ENCODE assay signal across 8 cellular contexts in the genomic region with DNA sequence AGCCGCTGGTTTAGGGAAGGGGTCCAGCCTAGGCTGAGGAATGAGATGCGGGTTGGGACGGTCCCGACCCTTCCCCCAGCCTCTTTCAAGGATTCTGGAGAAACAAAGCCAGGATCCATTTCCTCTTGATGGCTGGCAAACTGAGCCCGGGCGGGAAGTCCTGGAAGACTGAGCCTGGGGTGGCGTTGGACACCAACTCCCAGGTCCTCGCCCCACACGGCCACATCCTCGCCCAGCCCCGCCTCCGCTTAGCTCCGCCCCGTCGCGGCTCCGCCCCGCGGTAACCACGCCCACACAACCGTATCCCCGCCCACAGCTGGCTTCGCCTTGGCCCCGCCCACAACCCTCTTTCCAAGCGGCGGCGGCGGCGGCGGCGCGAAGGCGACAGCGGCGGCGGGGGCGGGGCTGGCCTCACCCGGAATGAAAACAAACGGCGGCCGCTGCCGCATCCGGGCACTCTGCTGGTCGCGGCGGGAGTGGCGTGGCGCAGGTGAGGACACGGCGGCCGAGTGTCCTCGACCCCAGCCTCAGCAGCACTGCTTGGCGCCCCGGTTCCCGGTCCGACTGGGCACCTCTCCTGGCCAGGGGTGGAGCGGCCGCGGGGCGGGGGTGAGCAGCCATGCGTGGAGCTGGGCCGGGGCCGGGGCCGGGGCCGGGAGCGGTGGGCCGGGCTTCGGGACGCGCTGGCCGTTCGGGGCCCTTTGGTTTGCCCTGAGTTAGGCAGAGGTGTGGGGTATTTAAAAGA. TPM values are rescaled to one million over a fixed set of nuclear protein-coding genes. Genes with fewer than 3 reads are reported as not detected.
DNase-seq lines count a peak whose midpoint lies in the region; ATAC-seq and TF ChIP-seq lines count a peak whose summit lies in the region.

A gene with protein sequence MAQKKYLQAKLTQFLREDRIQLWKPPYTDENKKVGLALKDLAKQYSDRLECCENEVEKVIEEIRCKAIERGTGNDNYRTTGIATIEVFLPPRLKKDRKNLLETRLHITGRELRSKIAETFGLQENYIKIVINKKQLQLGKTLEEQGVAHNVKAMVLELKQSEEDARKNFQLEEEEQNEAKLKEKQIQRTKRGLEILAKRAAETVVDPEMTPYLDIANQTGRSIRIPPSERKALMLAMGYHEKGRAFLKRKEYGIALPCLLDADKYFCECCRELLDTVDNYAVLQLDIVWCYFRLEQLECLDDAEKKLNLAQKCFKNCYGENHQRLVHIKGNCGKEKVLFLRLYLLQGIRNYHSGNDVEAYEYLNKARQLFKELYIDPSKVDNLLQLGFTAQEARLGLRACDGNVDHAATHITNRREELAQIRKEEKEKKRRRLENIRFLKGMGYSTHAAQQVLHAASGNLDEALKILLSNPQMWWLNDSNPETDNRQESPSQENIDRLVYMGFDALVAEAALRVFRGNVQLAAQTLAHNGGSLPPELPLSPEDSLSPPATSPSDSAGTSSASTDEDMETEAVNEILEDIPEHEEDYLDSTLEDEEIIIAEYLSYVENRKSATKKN (plus strand): TSS at position 456 of the 745 bp plus-strand sequence. CDS start 3,538 bp downstream, outside the sequence.

- H3K9ac ChIP-seq in ES-I3 (ENCODE audit: low read depth, low read length), result peak within 1 kb of the TSS; percentile 82

- TF ChIP-seq CTCF in glutamatergic neuron (IDR thresholded peaks at IDR 0.05; ENCODE audit: partially characterized antibody, unreplicated experiment) (no peak), osteocyte (IDR thresholded peaks at IDR 0.05) (no peak), testis (IDR thresholded peaks at IDR 0.05) (no peak)

- H3K9me3 Mint-ChIP-seq in activated naive CD8-positive, alpha-beta T cell treated with anti-CD3 and anti-CD28 coated beads, Interleukin-2, amount 10 ng/mL, durations not matched to agents 7 days and 5 days, result peaks cover 11% of the 10 kb centered on the region
- H3K9me3 Mint-ChIP-seq in glutamatergic neuron (ENCODE audit: unreplicated experiment) (peaks cover 1% of the 10 kb centered on the region), osteocyte (ENCODE audit: unreplicated experiment) (no peaks in the 10 kb centered on the region)

- TF ChIP-seq POLR2A in testis (IDR thresholded peaks at IDR 0.05), result no peak

- peak within 1 kb of the TSS; percentile 87 to 96 for H3K4me3 ChIP-seq in testis

- WGBS in testis, 2 donors, result 2 to 4% methylated on average over 27 to 58 of the region's 72 CpGs

- intact Hi-C loops in testis (cut with DNase I; ENCODE audit: low total_unique reads), result no loop called here

- H3K4me1 ChIP-seq in ES-I3 (ENCODE audit: insufficient read depth, low read length) (no peaks in the 10 kb centered on the region), testis (peaks cover 9% of the 10 kb centered on the region)

- H3K4me1 Mint-ChIP-seq in activated naive CD8-positive, alpha-beta T cell treated with anti-CD3 and anti-CD28 coated beads, Interleukin-2, amount 10 ng/mL, durations not matched to agents 7 days and 5 days, result peaks cover 20% of the 10 kb centered on the region
- no peaks in the 10 kb centered on the region for H3K4me1 Mint-ChIP-seq in glutamatergic neuron (ENCODE audit: low read depth, unreplicated experiment)
- peaks cover 16% of the 10 kb centered on the region for H3K4me1 Mint-ChIP-seq in osteocyte (ENCODE audit: unreplicated experiment)

- H3K27me3 ChIP-seq in testis, result no peaks in the 10 kb centered on the region

- peaks cover 3% of the 10 kb centered on the region; the same call in 1 of the 2 replicates for H3K9me3 ChIP-seq in ES-I3 (ENCODE audit: control insufficient read depth, insufficient read depth, low read length)
- H3K9me3 ChIP-seq in testis, result no peaks in the 10 kb centered on the region

- H3K4me3 Mint-ChIP-seq in activated naive CD8-positive, alpha-beta T cell treated with anti-CD3 and anti-CD28 coated beads, Interleukin-2, amount 10 ng/mL, durations not matched to agents 7 days and 5 days, result peak within 1 kb of the TSS; percentile 87
- peak within 1 kb of the TSS; percentile 84 for H3K4me3 Mint-ChIP-seq in glutamatergic neuron (ENCODE audit: unreplicated experiment)
- peak within 1 kb of the TSS; percentile 83 for H3K4me3 Mint-ChIP-seq in osteocyte (ENCODE audit: unreplicated experiment)

- H3K36me3 Mint-ChIP-seq in activated naive CD8-positive, alpha-beta T cell treated with anti-CD3 and anti-CD28 coated beads, Interleukin-2, amount 10 ng/mL, durations not matched to agents 7 days and 5 days, result peaks cover 16% of the 10 kb centered on the region
- no peaks in the 10 kb centered on the region for H3K36me3 Mint-ChIP-seq in glutamatergic neuron (ENCODE audit: unreplicated experiment)
- H3K36me3 Mint-ChIP-seq in osteocyte (ENCODE audit: unreplicated experiment), result peaks cover 11% of the 10 kb centered on the region

- DNase-seq in HCEC 1CT, result peak; percentile 83
- DNase-seq in NAMALWA (ENCODE audit: low spot score), result peak; percentile 93
- DNase-seq in SW 1271 (lab: John Stamatoyannopoulos, UW), result peak; percentile 45 to 76
- DNase-seq in activated naive CD8-positive, alpha-beta T cell treated with anti-CD3 and anti-CD28 coated beads, Interleukin-2, amount 10 ng/mL, durations not matched to agents 7 days and 5 days, result peak; percentile 99
- peak; percentile 97 for DNase-seq in glutamatergic neuron
- peak; percentile 98 for DNase-seq in osteocyte (ENCODE audit: extremely low spot score, unreplicated experiment)
- peak; percentile 94 for DNase-seq in testis

- ATAC-seq in activated naive CD8-positive, alpha-beta T cell treated with anti-CD3 and anti-CD28 coated beads, Interleukin-2, amount 10 ng/mL, durations not matched to agents 7 days and 5 days (ENCODE audit: low read depth), result peak; percentile 68

- H3K27ac ChIP-seq in testis, result peak within 1 kb of the TSS; percentile 72 to 83

- POLR2A ChIA-PET in activated naive CD8-positive, alpha-beta T cell treated with anti-CD3 and anti-CD28 coated beads, Interleukin-2, amount 10 ng/mL, durations not matched to agents 7 days and 5 days (lab: Charles Lee), result interaction anchor here (0.5 to 5.3 kb wide), 12 partner anchors 10 to 433 kb away, joined by 3 to 67 read pairs (median 4); a partner anchor contains a TSS

- no peaks in the 10 kb centered on the region for H3K27me3 Mint-ChIP-seq in activated naive CD8-positive, alpha-beta T cell treated with anti-CD3 and anti-CD28 coated beads, Interleukin-2, amount 10 ng/mL, durations not matched to agents 7 days and 5 days
- no peaks in the 10 kb centered on the region for H3K27me3 Mint-ChIP-seq in glutamatergic neuron (ENCODE audit: unreplicated experiment)
- H3K27me3 Mint-ChIP-seq in osteocyte (ENCODE audit: unreplicated experiment), result peaks cover 7% of the 10 kb centered on the region

- no peaks in the 10 kb centered on the region for H3K36me3 ChIP-seq in ES-I3 (ENCODE audit: insufficient read depth, low read length)
- H3K36me3 ChIP-seq in testis (ENCODE audit: low read depth, missing control alignments), result no peaks in the 10 kb centered on the region

- H3K27ac Mint-ChIP-seq in activated naive CD8-positive, alpha-beta T cell treated with anti-CD3 and anti-CD28 coated beads, Interleukin-2, amount 10 ng/mL, durations not matched to agents 7 days and 5 days, result peak within 1 kb of the TSS; percentile 99
- H3K27ac Mint-ChIP-seq in glutamatergic neuron (ENCODE audit: unreplicated experiment) (peak within 1 kb of the TSS; percentile 33), osteocyte (ENCODE audit: unreplicated experiment) (peak within 1 kb of the TSS; percentile 66)

RNA-seq across cellular contexts. Expression of the gene that starts here (rescaled TPM):
- total RNA-seq in activated naive CD8-positive, alpha-beta T cell treated with anti-CD3 and anti-CD28 coated beads, Interleukin-2, amount 10 ng/mL, durations not matched to agents 7 days and 5 days, result 10 to 100 TPM; 84.8 to 91.8 TPM
- total RNA-seq in glutamatergic neuron (ENCODE audit: unreplicated experiment), result 41.6 TPM
- 61.7 and 63.0 TPM in 2 replicates for total RNA-seq in osteocyte
- 10 to 100 TPM; 57.9 to 59.6 TPM for total RNA-seq in testis
- polyA plus RNA-seq in testis (ENCODE audit: insufficient read depth, low read depth, low replicate concordance), result 140 TPM

Comparison
In these comparisons a context has a peak if more than half of its experiments do, and no peak if none do; other contexts are left out.
1. Peak in every context shown above with its lines: DNase-seq, ATAC-seq, H3K4me3 ChIP-seq and H3K27ac ChIP-seq.
2. H3K27ac Mint-ChIP-seq: peak in every context shown above with its lines; median percentile 99 in activated naive CD8-positive, alpha-beta T cell treated with anti-CD3 and anti-CD28 coated beads, Interleukin-2, amount 10 ng/mL, durations not matched to agents 7 days and 5 days; 66 in osteocyte; 33 in glutamatergic neuron.